8 cellular contexts compared by ENCODE assay signal in genomic region chr5:44875661-44876250, GRCh38.
DNase-seq lines count a peak whose midpoint lies in the region; ATAC-seq and TF ChIP-seq lines count a peak whose summit lies in the region.

No MANE protein-coding gene starts in this region.

- H3K27ac ChIP-seq in CD8-positive, alpha-beta memory T cell (ENCODE audit: low read depth, low read length): no peak overlapping the region
- H3K27ac ChIP-seq in SU-DHL-6 (ENCODE audit: low read depth, low read length) (no peak overlapping the region), gastroesophageal sphincter (no peak overlapping the region)

- CTCF ChIA-PET in CD8-positive, alpha-beta memory T cell (lab: Charles Lee): no interaction called here

- no peaks in the 10 kb centered on the region for H3K27me3 ChIP-seq in CD8-positive, alpha-beta memory T cell (ENCODE audit: insufficient read depth, low read length, poor library complexity, severe bottlenecking)
- no peaks in the 10 kb centered on the region for H3K27me3 ChIP-seq in SU-DHL-6 (ENCODE audit: low read length)
- H3K27me3 ChIP-seq in gastroesophageal sphincter: no peaks in the 10 kb centered on the region

- no peaks in the 10 kb centered on the region for H3K36me3 ChIP-seq in CD8-positive, alpha-beta memory T cell (ENCODE audit: insufficient read depth, low read length)
- no peaks in the 10 kb centered on the region for H3K36me3 ChIP-seq in SU-DHL-6 (ENCODE audit: low read length)
- H3K36me3 ChIP-seq in gastroesophageal sphincter: no peaks in the 10 kb centered on the region

- POLR2A ChIA-PET in CD8-positive, alpha-beta memory T cell (lab: Charles Lee): no interaction called here

- no peaks in the 10 kb centered on the region for H3K9me3 ChIP-seq in CD8-positive, alpha-beta memory T cell (ENCODE audit: low read length)
- H3K9me3 ChIP-seq in SU-DHL-6 (ENCODE audit: insufficient read depth, low read length) (no peaks in the 10 kb centered on the region), gastroesophageal sphincter (no peaks in the 10 kb centered on the region)

- peaks cover 5 to 11% (median 8%) of the 10 kb centered on the region in 3 donors for H3K4me1 Mint-ChIP-seq in CD8-positive, alpha-beta memory T cell

- H3F3A ChIP-seq in SU-DHL-6 (ENCODE audit: insufficient read depth): no peaks in the 10 kb centered on the region

- no peaks in the 10 kb centered on the region for H3K36me3 Mint-ChIP-seq in CD8-positive, alpha-beta memory T cell

- H3K4me1 ChIP-seq in CD8-positive, alpha-beta memory T cell (ENCODE audit: insufficient read depth, low read length): no peaks in the 10 kb centered on the region
- H3K4me1 ChIP-seq in gastroesophageal sphincter: no peaks in the 10 kb centered on the region

- no peak for DNase-seq in CD8-positive, alpha-beta memory T cell
- peak; percentile 22 for DNase-seq in fibroblast of the aortic adventitia (ENCODE audit: low read depth)
- no peak for DNase-seq in GF-D8 (lab: John Stamatoyannopoulos, UW)
- no peak for DNase-seq in NCI-H345 treated with DMSO at 0.1 percent for 48 hours (lab: John Stamatoyannopoulos, UW; ENCODE audit: unreplicated experiment)

- H3K4me3 ChIP-seq in CD8-positive, alpha-beta memory T cell (ENCODE audit: low read length): no peak overlapping the region
- H3K4me3 ChIP-seq in SU-DHL-6 (ENCODE audit: insufficient read depth, low read length, poor library complexity, severe bottlenecking) (no peak overlapping the region), fibroblast of the aortic adventitia (ENCODE audit: low read depth, low read length) (no peak overlapping the region), gastroesophageal sphincter (no peak overlapping the region)

- no peaks in the 10 kb centered on the region for H3K27me3 Mint-ChIP-seq in CD8-positive, alpha-beta memory T cell

- no peak overlapping the region for H3K9ac ChIP-seq in SU-DHL-6 (ENCODE audit: low read length)

- peak overlapping the region in 4 of 8 donors; percentile 17 to 64 (median 54) for H3K27ac Mint-ChIP-seq in CD8-positive, alpha-beta memory T cell

- H4K20me1 ChIP-seq in SU-DHL-6 (ENCODE audit: low read depth, low read length): no peaks in the 10 kb centered on the region

- ATAC-seq in GM19324 (IDR thresholded peaks at IDR 0.05; ENCODE audit: low FRiP score, unreplicated experiment) (peak; percentile 98), HG03139 (IDR thresholded peaks at IDR 0.05; ENCODE audit: unreplicated experiment) (peak; percentile 99), gastroesophageal sphincter (no peak)

- WGBS in gastroesophageal sphincter (ENCODE audit: low coverage in 1 of 2), 2 donors: 31 to 33% methylated on average over 2 to 4 of the region's 4 CpGs

- no peak for TF ChIP-seq CTCF in SU-DHL-6 (IDR thresholded peaks at IDR 0.05; ENCODE audit: insufficient read depth, low read length, poor library complexity, severe bottlenecking)
- no peak for TF ChIP-seq CTCF in fibroblast of the aortic adventitia (IDR thresholded peaks at IDR 0.05; ENCODE audit: insufficient read depth, low read length)
- TF ChIP-seq CTCF in gastroesophageal sphincter (IDR thresholded peaks at IDR 0.05): no peak

- TF ChIP-seq POLR2A in gastroesophageal sphincter (IDR thresholded peaks at IDR 0.05): no peak

- H2AFZ ChIP-seq in SU-DHL-6 (ENCODE audit: low read depth, low read length, severe bottlenecking): peak overlapping the region; percentile 63

- H3K79me2 ChIP-seq in SU-DHL-6 (ENCODE audit: insufficient read depth, low read length): no peaks in the 10 kb centered on the region

- peak overlapping the region in 4 of 7 donors; percentile 12 to 48 (median 16) for H3K4me3 Mint-ChIP-seq in CD8-positive, alpha-beta memory T cell

- H3K4me2 ChIP-seq in SU-DHL-6 (ENCODE audit: low read depth, low read length, poor library complexity, severe bottlenecking): peak overlapping the region; percentile 32

- H3K9me3 Mint-ChIP-seq in CD8-positive, alpha-beta memory T cell: no peaks in the 10 kb centered on the region

- no peaks in the 10 kb centered on the region for H3K9me2 ChIP-seq in SU-DHL-6 (replicated peaks; ENCODE audit: insufficient read depth, low read length)

- no peak for TF ChIP-seq EP300 in gastroesophageal sphincter (IDR thresholded peaks at IDR 0.05)
